Comparison of ENCODE assay signal across 8 cellular contexts in the genomic region with DNA sequence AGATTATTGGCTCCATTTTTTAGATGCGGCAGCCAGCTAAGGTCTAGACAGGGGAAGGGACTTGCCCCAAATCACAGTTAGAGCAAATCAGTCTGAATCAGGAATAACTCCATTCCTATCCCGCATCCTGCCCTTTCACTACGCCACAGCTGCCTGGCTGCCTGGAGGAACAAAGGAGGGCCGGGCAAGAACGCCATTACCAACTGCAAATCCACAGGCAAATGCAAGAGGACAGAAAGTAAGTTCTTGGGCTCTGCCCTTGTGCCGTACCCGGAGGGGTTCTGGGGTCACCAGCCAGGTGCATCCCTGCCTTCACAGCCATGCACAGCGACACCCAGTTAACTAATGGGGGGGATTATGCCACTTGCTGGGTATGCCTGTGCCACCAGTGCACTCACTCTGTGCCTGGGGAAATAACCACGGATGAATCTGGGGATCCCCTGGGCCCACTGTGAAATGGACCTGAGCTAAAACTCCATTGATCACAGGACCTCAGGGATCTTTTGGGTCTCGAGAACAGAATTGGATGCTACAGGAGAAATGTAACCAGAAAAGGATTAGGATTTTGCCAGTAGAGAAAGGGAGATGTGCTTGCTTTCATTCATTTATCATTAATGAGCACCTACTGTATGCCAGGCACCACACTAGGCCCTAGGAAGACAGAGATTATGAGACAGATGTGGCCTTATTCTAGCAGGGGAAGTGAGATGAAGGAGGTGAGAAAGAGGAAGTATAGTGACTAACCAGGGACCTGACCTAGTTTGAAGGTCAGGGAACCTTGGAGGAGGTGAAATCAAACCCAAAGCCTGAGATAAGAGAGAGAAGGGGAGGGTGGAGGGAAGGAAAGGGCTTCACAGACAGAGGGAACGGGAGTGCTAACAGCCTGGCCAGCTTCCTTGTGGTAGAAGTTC. TPM values are rescaled to one million over a fixed set of nuclear protein-coding genes. Genes with fewer than 3 reads are reported as not detected.
DNase-seq lines count a peak whose midpoint lies in the region; FAIRE-seq and TF ChIP-seq lines count a peak whose summit lies in the region.

No MANE protein-coding gene starts in this region.

- peak overlapping the region; percentile 93 for H3K4me3 Mint-ChIP-seq in T-helper 2 cell treated with Interferon-gamma antibody and Interleukin-4, amounts not matched to agents 5 μg/mL and 100 μg/mL, for 36 hours
- H3K4me3 Mint-ChIP-seq in nephron progenitor cell = peak overlapping the region; percentile 97

- H3K23me2 ChIP-seq in H1 (ENCODE audit: low read depth, low read length) = peaks cover 12% of the 10 kb centered on the region

- H3K23ac ChIP-seq in H1 (ENCODE audit: insufficient read length) = no peak overlapping the region

- peak overlapping the region; percentile 59 to 92 (median 89) for H3K9ac ChIP-seq in H1 (replicated peaks in 1 of 4; ENCODE audit: extremely low read depth in 1 of 4, low read depth in 3 of 4, low read length in 3 of 4)

- no peaks in the 10 kb centered on the region for H3K9me3 ChIP-seq in H1 (ENCODE audit: insufficient read depth in 2 of 2, low read depth in 1 of 2, low read length in 1 of 2)

- H4K20me1 ChIP-seq in H1 (replicated peaks in 1 of 2; ENCODE audit: control insufficient read depth in 1 of 2, insufficient read depth in 2 of 2, low read length in 2 of 2) = no peaks in the 10 kb centered on the region

- H3K18ac ChIP-seq in H1 (ENCODE audit: extremely low read depth, low read length) = peak overlapping the region; percentile 65

- POLR2A ChIA-PET in H1 (lab: Charles Lee; ENCODE audit: partially characterized antibody) = interaction anchor here (1.1 to 4.6 kb wide), 20 partner anchors 8 to 128 kb away, joined by 3 to 40 read pairs (median 6); a partner anchor contains a TSS

- CTCF ChIA-PET in H1 (lab: Charles Lee; ENCODE audit: partially characterized antibody) = interaction anchor here (1.0 to 10.1 kb wide), 9 partner anchors 12 to 60 kb away, joined by 3 to 49 read pairs (median 5); no protein-coding TSS in a partner anchor

- H3K4me2 ChIP-seq in H1 (ENCODE audit: insufficient read depth in 1 of 2, low read depth in 2 of 2, low read length in 2 of 2) = peak overlapping the region; percentile 84 to 86

- no peak overlapping the region for H3K56ac ChIP-seq in H1 (replicated peaks; ENCODE audit: insufficient read length, low read depth, low read length)

- peak overlapping the region; percentile 18; the same call in 1 of the 2 replicates for H2BK12ac ChIP-seq in H1 (ENCODE audit: low read depth, low read length)

- H3K36me3 ChIP-seq in H1 (ENCODE audit: control insufficient read depth in 2 of 4, insufficient read depth in 4 of 4, low read length in 3 of 4) = no peaks in the 10 kb centered on the region

- H3K27ac ChIP-seq in H1 (ENCODE audit: low read depth, low read length) = peak overlapping the region; percentile 77

- TF ChIP-seq CTCF in H1 (IDR thresholded peaks at IDR 0.05; ENCODE audit: control extremely low read depth in 1 of 3, insufficient read depth in 1 of 3, low read depth in 1 of 3, low read length in 3 of 3) = no peak
- no peak for TF ChIP-seq CTCF in nephron progenitor cell (IDR thresholded peaks at IDR 0.05)

- peaks cover 17% of the 10 kb centered on the region for H3K4me1 Mint-ChIP-seq in T-helper 2 cell treated with Interferon-gamma antibody and Interleukin-4, amounts not matched to agents 5 μg/mL and 100 μg/mL, for 36 hours (ENCODE audit: low read depth)
- peaks cover 34% of the 10 kb centered on the region for H3K4me1 Mint-ChIP-seq in nephron progenitor cell

- no peak overlapping the region for H3K14ac ChIP-seq in H1 (ENCODE audit: insufficient read length)

- peaks cover 0 to 6% (median 3%) of the 10 kb centered on the region in 4 experiments; a peak in 5 of 7 replicates for H3K4me1 ChIP-seq in H1 (replicated peaks in 1 of 4; ENCODE audit: control insufficient read depth in 3 of 4, insufficient read depth in 4 of 4, low read length in 3 of 4)

- H3K9me3 Mint-ChIP-seq in T-helper 2 cell treated with Interferon-gamma antibody and Interleukin-4, amounts not matched to agents 5 μg/mL and 100 μg/mL, for 36 hours = no peaks in the 10 kb centered on the region
- no peaks in the 10 kb centered on the region for H3K9me3 Mint-ChIP-seq in nephron progenitor cell

- peaks cover 0 to 26% (median 11%) of the 10 kb centered on the region in 4 experiments; a peak in 5 of 7 replicates for H3K27me3 ChIP-seq in H1 (replicated peaks in 1 of 4; ENCODE audit: control insufficient read depth in 3 of 4, extremely low read depth in 1 of 4, insufficient read depth in 3 of 4, low read length in 3 of 4)

- FAIRE-seq in H1 (lab: Jason Lieb, UNC) = no peak

- TF ChIP-seq RAD21 in H1 (IDR thresholded peaks at IDR 0.05 in 1 of 2, conservative IDR thresholded peaks at IDR 0.05 in 1 of 2; ENCODE audit: low read depth in 2 of 2, low read length in 2 of 2) = no peak

- peak overlapping the region; percentile 30 for H4K91ac ChIP-seq in H1 (replicated peaks; ENCODE audit: insufficient read length, low read length)

- H4K5ac ChIP-seq in H1 (ENCODE audit: insufficient read length, low read depth, low read length) = peak overlapping the region; percentile 37

- no peak overlapping the region for H2BK120ac ChIP-seq in H1 (replicated peaks; ENCODE audit: low read depth, low read length)

- H2BK15ac ChIP-seq in H1 (ENCODE audit: low read length) = peak overlapping the region; percentile 54; the same call in 1 of the 2 replicates

- TF ChIP-seq POLR2A in H1 (IDR thresholded peaks at IDR 0.05; ENCODE audit: control extremely low read depth in 1 of 2, low read depth in 2 of 2, low read length in 2 of 2) = no peak

- H3K4ac ChIP-seq in H1 (replicated peaks; ENCODE audit: insufficient read length, low read depth, low read length) = peak overlapping the region; percentile 5

- H3K27me3 Mint-ChIP-seq in T-helper 2 cell treated with Interferon-gamma antibody and Interleukin-4, amounts not matched to agents 5 μg/mL and 100 μg/mL, for 36 hours (ENCODE audit: low read depth) = no peaks in the 10 kb centered on the region
- H3K27me3 Mint-ChIP-seq in nephron progenitor cell (ENCODE audit: low read depth, poor library complexity) = no peaks in the 10 kb centered on the region

- H2BK5ac ChIP-seq in H1 (ENCODE audit: low read depth, low read length) = peak overlapping the region; percentile 76

- H2BK20ac ChIP-seq in H1 (ENCODE audit: low read length) = no peak overlapping the region

- H2AFZ ChIP-seq in H1 (ENCODE audit: low read length) = 0 out of 2 replicates have a peak overlapping the region, but pooled peaks have one; percentile 13

- peaks cover 0 to 6% of the 10 kb centered on the region in 2 experiments; a peak in 1 of 4 replicates for H3K79me2 ChIP-seq in H1 (ENCODE audit: control insufficient read depth in 1 of 2, insufficient read depth in 2 of 2, low read length in 2 of 2)

- no peak for TF ChIP-seq EP300 in H1 (IDR thresholded peaks at IDR 0.05; ENCODE audit: borderline replicate concordance in 1 of 2, low read depth in 2 of 2, low read length in 2 of 2)

- peak overlapping the region; percentile 75 for H3K27ac Mint-ChIP-seq in T-helper 2 cell treated with Interferon-gamma antibody and Interleukin-4, amounts not matched to agents 5 μg/mL and 100 μg/mL, for 36 hours
- peak overlapping the region; percentile 94 for H3K27ac Mint-ChIP-seq in nephron progenitor cell

- H2AK5ac ChIP-seq in H1 (ENCODE audit: low read depth, low read length) = peak overlapping the region; percentile 79; the same call in 1 of the 2 replicates

- DNase-seq in activated CD8-positive, alpha-beta memory T cell treated with anti-CD3 and anti-CD28 coated beads for 24 hours = peak; percentile 76
- DNase-seq in activated CD8-positive, alpha-beta memory T cell treated with anti-CD3 and anti-CD28 coated beads, Interleukin-2, amount 50 U/mL, for 4 hours = no peak
- DNase-seq in HT-29 (ENCODE audit: low spot score) (peak; percentile 16), H1 (ENCODE audit: low read depth in 1 of 2, low spot score in 2 of 2) (no peak), nephron progenitor cell (no peak), HuH-7 (ENCODE audit: low spot score) (no peak), NK-92 (lab: John Stamatoyannopoulos, UW; ENCODE audit: unreplicated experiment) (no peak)
- no peak for DNase-seq in T-helper 2 cell treated with Interferon-gamma antibody and Interleukin-4, amounts not matched to agents 5 μg/mL and 100 μg/mL, for 36 hours (ENCODE audit: low spot score)

- H3K79me1 ChIP-seq in H1 (ENCODE audit: low read depth, low read length) = no peaks in the 10 kb centered on the region; the same call in 1 of the 2 replicates

- peaks cover 22% of the 10 kb centered on the region for H3K36me3 Mint-ChIP-seq in T-helper 2 cell treated with Interferon-gamma antibody and Interleukin-4, amounts not matched to agents 5 μg/mL and 100 μg/mL, for 36 hours (ENCODE audit: low read depth)
- peaks cover 35% of the 10 kb centered on the region for H3K36me3 Mint-ChIP-seq in nephron progenitor cell (ENCODE audit: low read depth)

- 44% methylated on average over 11 of the region's 11 CpGs; no CpG with 5 or more reads in 1 of the 2 experiments for whole genome bisulfite sequencing in H1 (ENCODE audit: extremely low coverage in 1 of 2, insufficient coverage in 1 of 2, insufficient read length in 1 of 2, insufficient replicate concordance in 2 of 2, low coverage in 1 of 2, low lambda C conversion rate in 2 of 2, missing lambda C conversion rate in 1 of 2), 2 experiments

- peak overlapping the region; percentile 61 to 97 (median 92) for H3K4me3 ChIP-seq in H1 (ENCODE audit: extremely low read depth in 1 of 4, insufficient read depth in 2 of 4, low read depth in 3 of 4, low read length in 4 of 4)

- peak overlapping the region; percentile 81; the same call in 1 of the 2 replicates for H4K8ac ChIP-seq in H1 (ENCODE audit: extremely low read depth, insufficient read depth, low read length)

RNA-seq across cellular contexts. Expression of a gene that starts 17.7 kb away (rescaled TPM):
- 28.3 and 34.3 TPM in 2 replicates for total RNA-seq in HT-29 (2014; rRNA removed; shearing (Covaris generic))
- 16.5 and 17.2 TPM in 2 replicates for total RNA-seq in H1 (2021; fragmentation: NEBNext Ultra II Directional; extraction: Animal tissue kit (Norgen Biotek cat#: 25700))
- polyA plus RNA-seq in H1 (2011; rRNA removed) = 8.6 and 10.9 TPM in 2 replicates
- polyA plus RNA-seq in H1 (2011; cell fraction: cytosol; rRNA removed) = 11.8 TPM
- 9.4 TPM for polyA plus RNA-seq in H1 (2011; cell fraction: nucleus; rRNA removed)
- polyA plus RNA-seq in H1 (2012, experiment 1 of 2) = 7.8 to 12.6 TPM (median 11.7 TPM) in 4 replicates
- 8.9 TPM for polyA plus RNA-seq in H1 (2012, experiment 2 of 2)
- polyA plus RNA-seq in H1 (2013, experiment 1 of 2) = 19.0 TPM
- 19.9 TPM for polyA plus RNA-seq in H1 (2013, experiment 2 of 2)
- 1.2 and 1.8 TPM in 2 replicates for polyA minus RNA-seq in H1 (2011; rRNA and poly(A)+ RNA removed)
- polyA minus RNA-seq in H1 (2011; cell fraction: cytosol; rRNA and poly(A)+ RNA removed) = 5.0 TPM
- 4.0 TPM for polyA minus RNA-seq in H1 (2011; cell fraction: nucleus; rRNA and poly(A)+ RNA removed)

RNA-seq across cellular contexts. Expression of a gene that starts 20.3 kb away (rescaled TPM):
- total RNA-seq in HT-29 (2014; rRNA removed; shearing (Covaris generic)) = not detected in 2 replicates
- total RNA-seq in H1 (2021; fragmentation: NEBNext Ultra II Directional; extraction: Animal tissue kit (Norgen Biotek cat#: 25700)) = 0.77 and 0.97 TPM in 2 replicates
- polyA plus RNA-seq in H1 (2011; rRNA removed) = 3.4 and 5.0 TPM in 2 replicates
- 1.3 TPM for polyA plus RNA-seq in H1 (2011; cell fraction: cytosol; rRNA removed)
- 3.2 TPM for polyA plus RNA-seq in H1 (2011; cell fraction: nucleus; rRNA removed)
- polyA plus RNA-seq in H1 (2012, experiment 1 of 2) = 0.50 to 1.1 TPM (median 1.00 TPM) in 4 replicates
- 1.0 TPM for polyA plus RNA-seq in H1 (2012, experiment 2 of 2)
- 1.3 TPM for polyA plus RNA-seq in H1 (2013, experiment 1 of 2)
- polyA plus RNA-seq in H1 (2013, experiment 2 of 2) = 1.6 TPM
- polyA minus RNA-seq in H1 (2011; rRNA and poly(A)+ RNA removed) = 0.71 and 1.3 TPM in 2 replicates
- 0.66 TPM for polyA minus RNA-seq in H1 (2011; cell fraction: cytosol; rRNA and poly(A)+ RNA removed)
- 2.3 TPM for polyA minus RNA-seq in H1 (2011; cell fraction: nucleus; rRNA and poly(A)+ RNA removed)

RNA-seq across cellular contexts. Expression of a gene that starts 47.2 kb away (rescaled TPM):
- 42.6 and 43.3 TPM in 2 replicates for total RNA-seq in HT-29 (2014; rRNA removed; shearing (Covaris generic))
- total RNA-seq in H1 (2021; fragmentation: NEBNext Ultra II Directional; extraction: Animal tissue kit (Norgen Biotek cat#: 25700)) = 72.2 and 74.8 TPM in 2 replicates
- polyA plus RNA-seq in H1 (2011; rRNA removed) = 47.2 and 77.3 TPM in 2 replicates
- 36.7 TPM for polyA plus RNA-seq in H1 (2011; cell fraction: cytosol; rRNA removed)
- 70.9 TPM for polyA plus RNA-seq in H1 (2011; cell fraction: nucleus; rRNA removed)
- 35.8 to 54.6 TPM (median 48.7 TPM) in 4 replicates for polyA plus RNA-seq in H1 (2012, experiment 1 of 2)
- polyA plus RNA-seq in H1 (2012, experiment 2 of 2) = 41.4 TPM
- polyA plus RNA-seq in H1 (2013, experiment 1 of 2) = 42.8 TPM
- polyA plus RNA-seq in H1 (2013, experiment 2 of 2) = 45.1 TPM
- polyA minus RNA-seq in H1 (2011; rRNA and poly(A)+ RNA removed) = 9.9 and 13.9 TPM in 2 replicates
- polyA minus RNA-seq in H1 (2011; cell fraction: cytosol; rRNA and poly(A)+ RNA removed) = 46.6 TPM
- 25.4 TPM for polyA minus RNA-seq in H1 (2011; cell fraction: nucleus; rRNA and poly(A)+ RNA removed)

Comparison
In these comparisons a context has a peak if more than half of its experiments do, and no peak if none do; other contexts are left out.
1. DNase-seq: peak in activated CD8-positive, alpha-beta memory T cell treated with anti-CD3 and anti-CD28 coated beads for 24 hours (single experiment) and HT-29 (single experiment); none in activated CD8-positive, alpha-beta memory T cell treated with anti-CD3 and anti-CD28 coated beads, Interleukin-2, amount 50 U/mL, for 4 hours (single experiment), T-helper 2 cell treated with Interferon-gamma antibody and Interleukin-4, amounts not matched to agents 5 μg/mL and 100 μg/mL, for 36 hours (single experiment), H1 (0 of 2), nephron progenitor cell (single experiment), HuH-7 (single experiment) and NK-92 (single experiment).